Comparison of ENCODE assay signal across 8 cellular contexts in the genomic region with DNA sequence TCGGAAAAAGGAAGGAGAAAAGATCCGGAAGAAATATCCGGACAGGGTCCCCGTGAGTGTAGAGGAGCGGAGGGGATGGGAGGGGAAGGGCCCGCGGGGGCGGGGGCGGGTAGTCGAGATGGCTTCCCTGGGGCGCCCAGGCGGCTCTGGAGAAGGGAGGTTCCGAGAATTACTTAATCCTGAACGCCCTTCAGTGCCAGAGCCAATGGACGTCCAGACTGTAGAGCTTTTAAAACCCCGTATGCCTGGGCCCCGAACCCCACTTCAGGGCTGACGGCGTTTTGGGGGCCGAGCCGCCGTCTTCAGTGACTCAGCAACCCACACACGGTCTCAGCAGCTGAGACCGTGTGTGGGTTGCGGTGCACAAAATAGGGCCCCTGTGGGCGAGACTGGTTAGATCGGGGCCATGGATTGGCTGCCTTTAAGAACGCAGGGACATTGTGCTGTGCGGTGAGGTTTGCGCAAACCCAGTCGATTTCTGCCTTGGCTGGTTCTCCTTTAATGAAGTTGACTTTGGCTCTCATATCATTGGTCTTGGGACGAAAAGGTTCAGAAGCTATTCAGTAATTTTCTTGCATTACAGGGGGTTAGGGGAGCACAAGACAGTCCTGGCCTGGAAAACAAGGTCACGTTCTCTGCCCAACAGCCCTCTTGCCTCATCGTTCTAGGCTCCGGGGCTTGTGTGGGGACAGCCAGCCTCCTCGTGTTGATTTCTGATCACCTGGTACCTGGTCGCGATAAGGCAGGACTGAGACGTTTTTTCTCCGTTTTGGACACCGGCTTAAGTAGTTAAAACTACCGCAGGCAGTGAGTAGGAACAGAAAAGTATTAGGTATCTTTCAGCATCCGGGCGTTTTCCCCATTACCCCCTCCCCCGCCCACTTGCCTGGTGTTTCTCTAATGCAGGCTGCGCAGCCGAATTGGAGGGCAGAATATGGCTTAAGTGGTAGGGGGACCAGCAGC. TPM values are rescaled to one million over a fixed set of nuclear protein-coding genes. Genes with fewer than 3 reads are reported as not detected.
DNase-seq lines count a peak whose midpoint lies in the region; ATAC-seq and TF ChIP-seq lines count a peak whose summit lies in the region.

No MANE protein-coding gene starts in this region.

- peaks cover 29% of the 10 kb centered on the region for H3K4me1 ChIP-seq in CD4-positive, CD25-positive, alpha-beta regulatory T cell (ENCODE audit: control insufficient read depth, insufficient read depth, low read length, poor library complexity, severe bottlenecking)
- H3K4me1 ChIP-seq in right cardiac atrium (ENCODE audit: control insufficient read depth, insufficient read depth, low read length) (peaks cover 3% of the 10 kb centered on the region), prostate gland (replicated peaks) (no peaks in the 10 kb centered on the region), upper lobe of right lung (peaks cover 26% of the 10 kb centered on the region)

- peak overlapping the region; percentile 95 to 99 (median 97) for H3K4me3 Mint-ChIP-seq in CD4-positive, CD25-positive, alpha-beta regulatory T cell

- H3K36me3 Mint-ChIP-seq in CD4-positive, CD25-positive, alpha-beta regulatory T cell = no peaks in the 10 kb centered on the region

- TF ChIP-seq RAD21 in Ishikawa (IDR thresholded peaks at IDR 0.05; ENCODE audit: low read depth) = no peak

- peak; percentile 64 to 71 for ATAC-seq in CD4-positive, CD25-positive, alpha-beta regulatory T cell (ENCODE audit: low read depth in 2 of 2)
- ATAC-seq in GM19467 (IDR thresholded peaks at IDR 0.05; ENCODE audit: unreplicated experiment) (peak; percentile 28), right cardiac atrium (peak; percentile 71 to 73), upper lobe of right lung (peak; percentile 77)

- H3K4me1 Mint-ChIP-seq in CD4-positive, CD25-positive, alpha-beta regulatory T cell = peaks cover 7 to 35% (median 26%) of the 10 kb centered on the region in 4 donors

- peak; percentile 75 to 85 (median 79) for DNase-seq in CD4-positive, CD25-positive, alpha-beta regulatory T cell
- DNase-seq in T-helper 2 cell = peak; percentile 39 to 91 (median 75)
- peak in 50 of 56 donors; percentile 19 to 82 (median 65) for DNase-seq in amygdala (lab: John Stamatoyannopoulos, UW)
- DNase-seq in right cardiac atrium = peak; percentile 82 to 90 (median 89)
- peak; percentile 70 for DNase-seq in prostate gland (ENCODE audit: low spot score)
- DNase-seq in upper lobe of right lung = peak; percentile 91

- H3K27ac Mint-ChIP-seq in CD4-positive, CD25-positive, alpha-beta regulatory T cell = peak overlapping the region; percentile 95 to 99 (median 98)

- no peaks in the 10 kb centered on the region for H3K9me3 Mint-ChIP-seq in CD4-positive, CD25-positive, alpha-beta regulatory T cell

- H3K27me3 Mint-ChIP-seq in CD4-positive, CD25-positive, alpha-beta regulatory T cell = peaks cover 13% of the 10 kb centered on the region

- no peak for TF ChIP-seq EP300 in Ishikawa (IDR thresholded peaks at IDR 0.05; ENCODE audit: borderline replicate concordance)

- TF ChIP-seq CTCF in prostate gland (IDR thresholded peaks at IDR 0.05) (no peak), upper lobe of right lung (IDR thresholded peaks at IDR 0.05) (no peak)

- peak overlapping the region; percentile 97 for H3K4me3 ChIP-seq in CD4-positive, CD25-positive, alpha-beta regulatory T cell (ENCODE audit: low read depth, low read length)
- peak overlapping the region; percentile 92 for H3K4me3 ChIP-seq in right cardiac atrium (ENCODE audit: low read length)
- H3K4me3 ChIP-seq in prostate gland = peak overlapping the region; percentile 59 to 71
- peak overlapping the region; percentile 70 for H3K4me3 ChIP-seq in upper lobe of right lung

- H3K27ac ChIP-seq in CD4-positive, CD25-positive, alpha-beta regulatory T cell (ENCODE audit: insufficient read depth, low read length, poor library complexity, severe bottlenecking) = peak overlapping the region; percentile 88
- H3K27ac ChIP-seq in right cardiac atrium (ENCODE audit: low read length) (peak overlapping the region; percentile 100), prostate gland (peak overlapping the region; percentile 98), upper lobe of right lung (peak overlapping the region; percentile 98)

- intact Hi-C loops in right cardiac atrium (cut with DNase I) = loop anchor here in 1 of 4 donors (10.0 kb wide), 1 partner anchor 59 kb away; no protein-coding TSS in a partner anchor
- intact Hi-C loops in prostate gland (cut with DNase I) = loop anchor here (2.0 to 10.0 kb wide), 2 partner anchors 151 to 509 kb away; partner anchors contain the start of gene YBX3
- intact Hi-C loops in upper lobe of right lung (cut with DNase I) = no loop called here

- peak; percentile 16 for TF ChIP-seq POLR2A in prostate gland (IDR thresholded peaks at IDR 0.05)

- under 1% methylated on average over 47 of the region's 47 CpGs for WGBS in right cardiac atrium
- WGBS in prostate gland = under 1% methylated on average over 39 of the region's 47 CpGs

- no peaks in the 10 kb centered on the region for H3K27me3 ChIP-seq in CD4-positive, CD25-positive, alpha-beta regulatory T cell (ENCODE audit: control insufficient read depth, insufficient read depth, low read length)
- H3K27me3 ChIP-seq in right cardiac atrium (ENCODE audit: control insufficient read depth, insufficient read depth) (no peaks in the 10 kb centered on the region), prostate gland (replicated peaks; ENCODE audit: insufficient read depth) (no peaks in the 10 kb centered on the region), upper lobe of right lung (no peaks in the 10 kb centered on the region)

- no peaks in the 10 kb centered on the region for H3K36me3 ChIP-seq in CD4-positive, CD25-positive, alpha-beta regulatory T cell (ENCODE audit: control insufficient read depth, insufficient read depth, low read length)
- H3K36me3 ChIP-seq in prostate gland = no peaks in the 10 kb centered on the region
- peaks cover 14% of the 10 kb centered on the region for H3K36me3 ChIP-seq in upper lobe of right lung

- no peaks in the 10 kb centered on the region for H3K9me3 ChIP-seq in CD4-positive, CD25-positive, alpha-beta regulatory T cell (ENCODE audit: control insufficient read depth in 2 of 2, low read length in 2 of 2)
- H3K9me3 ChIP-seq in right cardiac atrium (ENCODE audit: control insufficient read depth, low read length) = no peaks in the 10 kb centered on the region
- H3K9me3 ChIP-seq in prostate gland = no peaks in the 10 kb centered on the region
- H3K9me3 ChIP-seq in upper lobe of right lung = no peaks in the 10 kb centered on the region

TF ChIP-seq in Ishikawa, 13 proteins besides CTCF, POLR2A, EP300 and RAD21 (continues in another document):
- no peak for TF ChIP-seq TEAD4 (IDR thresholded peaks at IDR 0.05)
- 0 out of 2 replicates have a peak, but pooled peaks have one; percentile 32 for TF ChIP-seq EGR1 (IDR thresholded peaks at IDR 0.05)
- no peak for TF ChIP-seq USF1 (IDR thresholded peaks at IDR 0.05)
- TF ChIP-seq CEBPB (IDR thresholded peaks at IDR 0.05) = peak; percentile 68
- no peak for TF ChIP-seq FOXM1 (IDR thresholded peaks at IDR 0.05; ENCODE audit: borderline replicate concordance, low read depth)
- TF ChIP-seq, protein P1, sequence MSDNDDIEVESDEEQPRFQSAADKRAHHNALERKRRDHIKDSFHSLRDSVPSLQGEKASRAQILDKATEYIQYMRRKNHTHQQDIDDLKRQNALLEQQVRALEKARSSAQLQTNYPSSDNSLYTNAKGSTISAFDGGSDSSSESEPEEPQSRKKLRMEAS (IDR thresholded peaks at IDR 0.05) = no peak

RNA-seq across cellular contexts. Expression of gene GABARAPL1, which starts 0.8 kb away (rescaled TPM):
- total RNA-seq in CD4-positive, CD25-positive, alpha-beta regulatory T cell = 170 TPM
- 10 to 100 TPM; 19.4 to 21.8 (median 19.7) TPM for polyA plus RNA-seq in CD4-positive, CD25-positive, alpha-beta regulatory T cell
- 100 to 1,000 TPM; 212 to 302 (median 279) TPM for total RNA-seq in right cardiac atrium
- 208 TPM for polyA plus RNA-seq in right cardiac atrium
- total RNA-seq in prostate gland = 10 to 100 TPM; 78.2 to 95.9 TPM
- 114 TPM for total RNA-seq in upper lobe of right lung

RNA-seq across cellular contexts. Expression of gene TMEM52B, which starts 34.6 kb away (rescaled TPM):
- not detected for total RNA-seq in CD4-positive, CD25-positive, alpha-beta regulatory T cell
- not detected for polyA plus RNA-seq in CD4-positive, CD25-positive, alpha-beta regulatory T cell
- total RNA-seq in right cardiac atrium = not detected
- 0.07 TPM for polyA plus RNA-seq in right cardiac atrium
- total RNA-seq in prostate gland = under 1 TPM in 1 of 2 donors, not detected in 1; 0.17 TPM
- 2.3 TPM for total RNA-seq in upper lobe of right lung

RNA-seq across cellular contexts. Expression of gene OLR1, which starts 41.5 kb away (rescaled TPM):
- not detected for total RNA-seq in CD4-positive, CD25-positive, alpha-beta regulatory T cell
- not detected for polyA plus RNA-seq in CD4-positive, CD25-positive, alpha-beta regulatory T cell
- total RNA-seq in right cardiac atrium (under 1 TPM; 0.60 to 0.81 (median 0.75) TPM), prostate gland (1 to 10 TPM; 1.2 to 2.1 TPM), upper lobe of right lung (96.1 TPM)
- polyA plus RNA-seq in right cardiac atrium = 0.27 TPM

Comparison
In these comparisons a context has a peak if more than half of its experiments do, and no peak if none do; other contexts are left out.
1. Peak in every context shown above with its lines: DNase-seq, ATAC-seq, H3K4me3 ChIP-seq and H3K27ac ChIP-seq.
2. RNA of gene OLR1, which starts 41.5 kb away (total RNA-seq): 96.1 TPM in upper lobe of right lung (single experiment); 1.2 to 2.1 TPM in prostate gland, 0.60 to 0.81 TPM in right cardiac atrium and not detected in CD4-positive, CD25-positive, alpha-beta regulatory T cell (single experiment); every median in the first group is over 10 times any median in the second.